In the genomic region with DNA sequence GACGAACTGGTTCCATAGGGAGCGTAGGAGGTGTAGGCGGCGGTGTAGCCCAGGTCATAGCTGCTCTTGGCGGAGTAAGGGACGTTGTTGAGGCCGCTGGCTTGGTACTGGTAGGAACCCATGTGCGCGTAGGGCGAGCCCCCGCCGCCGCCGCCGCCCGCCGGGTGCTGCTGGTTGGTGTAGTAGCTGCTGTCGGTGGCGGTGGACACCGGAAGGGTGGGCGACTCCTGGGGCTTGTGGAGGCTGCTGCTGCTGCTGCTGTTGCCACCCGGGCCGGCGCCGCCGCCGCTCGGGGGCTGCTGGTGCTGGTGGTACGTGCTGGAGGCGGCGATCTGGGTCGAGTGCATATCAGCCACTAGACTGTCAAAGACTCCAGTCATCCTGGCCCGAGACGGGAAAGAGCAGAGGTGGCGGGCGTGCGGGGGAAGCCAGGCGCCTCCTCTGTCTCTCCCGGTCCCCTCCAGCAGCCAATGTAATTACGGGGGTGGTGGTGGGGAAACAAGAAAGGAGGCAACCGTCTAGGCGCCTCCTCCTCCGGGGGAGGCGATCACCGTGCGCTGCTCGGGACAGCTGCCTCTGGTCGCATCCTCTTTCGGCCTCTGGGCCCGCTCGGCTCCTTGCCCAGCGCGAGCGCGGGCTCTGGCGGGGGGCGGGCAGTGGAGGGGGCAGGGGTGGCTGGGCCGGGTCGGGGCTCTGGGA, we compare ENCODE assay signal across 8 cellular contexts. TPM values are rescaled to one million over a fixed set of nuclear protein-coding genes. Genes with fewer than 3 reads are reported as not detected.
DNase-seq lines count a peak whose midpoint lies in the region; ATAC-seq and TF ChIP-seq lines count a peak whose summit lies in the region.

No MANE protein-coding gene starts in this region.

- no peak for DNase-seq in HCT116 (ENCODE audit: low read depth, low spot score)
- DNase-seq in MV-4-11 (lab: John Stamatoyannopoulos, UW) = peak; percentile 73
- DNase-seq in activated CD4-positive, alpha-beta memory T cell treated with anti-CD3 and anti-CD28 coated beads for 36 hours = no peak
- DNase-seq in fibroblast of villous mesenchyme (ENCODE audit: low read depth) = peak; percentile 43
- DNase-seq in trophoblast cell = peak; percentile 74 to 75
- DNase-seq in midbrain (lab: John Stamatoyannopoulos, UW) = no peak

- peaks cover 50% of the 10 kb centered on the region for H3K4me1 Mint-ChIP-seq in activated CD4-positive, alpha-beta memory T cell treated with anti-CD3 and anti-CD28 coated beads for 36 hours (ENCODE audit: low read depth)

- no peaks in the 10 kb centered on the region for H3K9me2 ChIP-seq in HCT116 (ENCODE audit: insufficient read depth)

- H3K9me3 ChIP-seq in ES-I3 (ENCODE audit: control insufficient read depth, insufficient read depth, low read length) (no peaks in the 10 kb centered on the region), HCT116 (ENCODE audit: control insufficient read depth in 1 of 2, insufficient read depth in 1 of 2, low read depth in 1 of 2, low read length in 2 of 2) (no peaks in the 10 kb centered on the region), trophoblast cell (ENCODE audit: insufficient read depth, low read depth, low read length) (no peaks in the 10 kb centered on the region)

- RAD21 ChIA-PET in HCT116 (lab: Charles Lee; ENCODE audit: low non-redundant PET in 1 of 2, low total read pairs in 2 of 2, uncharacterized antibody in 2 of 2, unreplicated experiment in 2 of 2) = interaction anchor here in 1 of 2 experiments (0.6 kb wide), 1 partner anchor 71 kb away, joined by 4 read pairs; no protein-coding TSS in a partner anchor

- H4K20me1 ChIP-seq in HCT116 (ENCODE audit: insufficient read depth) = no peaks in the 10 kb centered on the region

- H3K27ac ChIP-seq in 22Rv1 (peak overlapping the region; percentile 67), HCT116 (ENCODE audit: low read depth, low read length) (peak overlapping the region; percentile 53; the same call in 1 of the 2 replicates), trophoblast cell (ENCODE audit: low read depth, low read length) (peak overlapping the region; percentile 94)

- H3K4me3 ChIP-seq in HCT116 (replicated peaks in 1 of 2; ENCODE audit: low read depth in 1 of 2, low read length in 2 of 2) (peak overlapping the region; percentile 60 to 64), fibroblast of villous mesenchyme (ENCODE audit: low read depth, low read length) (peak overlapping the region; percentile 61), trophoblast cell (ENCODE audit: low read depth, low read length) (peak overlapping the region; percentile 96)

- peak overlapping the region; percentile 71 for H3K4me3 Mint-ChIP-seq in activated CD4-positive, alpha-beta memory T cell treated with anti-CD3 and anti-CD28 coated beads for 36 hours

- peak overlapping the region; percentile 76 for H2AK5ac ChIP-seq in trophoblast cell (ENCODE audit: low read length)

- H3K9me3 Mint-ChIP-seq in activated CD4-positive, alpha-beta memory T cell treated with anti-CD3 and anti-CD28 coated beads for 36 hours = no peaks in the 10 kb centered on the region

- no peak for TF ChIP-seq RAD21 in HCT116 (IDR thresholded peaks at IDR 0.05; ENCODE audit: low read depth)

- H3K36me3 ChIP-seq in ES-I3 (ENCODE audit: insufficient read depth, low read length) (no peaks in the 10 kb centered on the region), HCT116 (ENCODE audit: control insufficient read depth in 1 of 2, insufficient read depth in 2 of 2, low read length in 2 of 2) (no peaks in the 10 kb centered on the region), trophoblast cell (ENCODE audit: control insufficient read depth in 1 of 2, insufficient read depth in 2 of 2, low read length in 2 of 2) (peaks cover 18% of the 10 kb centered on the region in 2 experiments)

- TF ChIP-seq CTCF in 22Rv1 (IDR thresholded peaks at IDR 0.05) = no peak
- TF ChIP-seq CTCF in HCT116 (IDR thresholded peaks at IDR 0.05 in 2 of 3, conservative IDR thresholded peaks at IDR 0.05 in 1 of 3; ENCODE audit: borderline replicate concordance in 1 of 3, insufficient read depth in 1 of 3, low read depth in 2 of 3, low read length in 2 of 3) = no peak
- TF ChIP-seq CTCF in fibroblast of villous mesenchyme (IDR thresholded peaks at IDR 0.05; ENCODE audit: insufficient read depth, low read depth, low read length) = no peak

- peak; percentile 56 for ATAC-seq in HCT116

- H3K27ac Mint-ChIP-seq in activated CD4-positive, alpha-beta memory T cell treated with anti-CD3 and anti-CD28 coated beads for 36 hours = no peak overlapping the region

- H3K9ac ChIP-seq in ES-I3 (ENCODE audit: low read depth, low read length) = peak overlapping the region; percentile 55; the same call in 1 of the 2 replicates
- peak overlapping the region; percentile 63 for H3K9ac ChIP-seq in HCT116 (ENCODE audit: low read length)
- H3K9ac ChIP-seq in trophoblast cell (ENCODE audit: low read length) = peak overlapping the region; percentile 99

- intact Hi-C loops in HCT116 (cut with micrococcal nuclease) = loop anchor here (2.0 to 5.0 kb wide), 2 partner anchors 94 to 360 kb away; no protein-coding TSS in a partner anchor
- intact Hi-C loops in activated CD4-positive, alpha-beta memory T cell treated with anti-CD3 and anti-CD28 coated beads for 36 hours (cut with micrococcal nuclease) = loop anchor here (1.0 to 5.0 kb wide), 6 partner anchors 8 to 455 kb away; a partner anchor contains a TSS

- CTCF ChIA-PET in HCT116 (lab: Charles Lee) = interaction anchor here (0.6 to 2.0 kb wide), 12 partner anchors 8 to 528 kb away, joined by 3 to 8 read pairs (median 4); no protein-coding TSS in a partner anchor
- CTCF ChIA-PET in activated CD4-positive, alpha-beta memory T cell treated with anti-CD3 and anti-CD28 coated beads for 36 hours (lab: Charles Lee) = interaction anchor here (0.8 to 6.8 kb wide), 10 partner anchors 10 to 503 kb away, joined by 3 to 116 read pairs (median 3); a partner anchor contains a TSS

- H3K79me1 ChIP-seq in trophoblast cell (ENCODE audit: low read length) = peaks cover 43% of the 10 kb centered on the region

- peaks cover 10% of the 10 kb centered on the region; the same call in 1 of the 2 replicates for H3K4me1 ChIP-seq in ES-I3 (ENCODE audit: insufficient read depth, low read length)
- H3K4me1 ChIP-seq in HCT116 (ENCODE audit: control insufficient read depth in 1 of 2, insufficient read depth in 2 of 2, low read length in 2 of 2) = peaks cover 44 to 60% of the 10 kb centered on the region in 2 experiments
- H3K4me1 ChIP-seq in trophoblast cell (ENCODE audit: control insufficient read depth in 1 of 2, insufficient read depth in 2 of 2, low read length in 2 of 2) = peaks cover 13 to 32% of the 10 kb centered on the region in 2 experiments

- peak overlapping the region; percentile 94 for H3K18ac ChIP-seq in trophoblast cell (ENCODE audit: low read length)

- peak overlapping the region; percentile 81 for H2BK5ac ChIP-seq in trophoblast cell (ENCODE audit: low read depth, low read length, poor library complexity)

- H3K23ac ChIP-seq in trophoblast cell (ENCODE audit: low read length) = no peak overlapping the region

- peaks cover 70% of the 10 kb centered on the region for H3K27me3 Mint-ChIP-seq in activated CD4-positive, alpha-beta memory T cell treated with anti-CD3 and anti-CD28 coated beads for 36 hours

- peak overlapping the region; percentile 98 for H3K4ac ChIP-seq in trophoblast cell (ENCODE audit: low read depth, low read length)

- H2BK120ac ChIP-seq in trophoblast cell (ENCODE audit: insufficient read depth, low read length, poor library complexity) = peak overlapping the region; percentile 80

- POLR2A ChIA-PET in HCT116 (lab: Charles Lee) = interaction anchor here (0.9 to 1.0 kb wide), 5 partner anchors 8 to 289 kb away, joined by 3 read pairs; a partner anchor contains a TSS
- POLR2A ChIA-PET in activated CD4-positive, alpha-beta memory T cell treated with anti-CD3 and anti-CD28 coated beads for 36 hours (lab: Charles Lee) = interaction anchor here (1.2 to 2.0 kb wide), 3 partner anchors 9 to 15 kb away, joined by 3 to 8 read pairs (median 3); no protein-coding TSS in a partner anchor

- H3K4me2 ChIP-seq in HCT116 (ENCODE audit: low read length) (peak overlapping the region; percentile 86), trophoblast cell (ENCODE audit: low read length) (peak overlapping the region; percentile 87)

- H4K8ac ChIP-seq in trophoblast cell (ENCODE audit: low read depth, low read length) = peak overlapping the region; percentile 61

- H2AFZ ChIP-seq in HCT116 (ENCODE audit: low read depth, low read length, poor library complexity, severe bottlenecking) (no peak overlapping the region), trophoblast cell (ENCODE audit: insufficient read depth, low read length, poor library complexity) (peak overlapping the region; percentile 48)

- no CpG with 5 or more reads among the region's 59 CpGs for WGBS in trophoblast cell (ENCODE audit: extremely low coverage, insufficient coverage, insufficient read length)

- peak overlapping the region; percentile 91 for H3K14ac ChIP-seq in trophoblast cell (ENCODE audit: low read length)

- no peak for TF ChIP-seq POLR2A in HCT116 (IDR thresholded peaks at IDR 0.05; ENCODE audit: borderline replicate concordance, extremely low read depth, insufficient read depth, insufficient read length)

- no TSS peak for BruUV-seq in HCT116 (replicated peaks; lab: Mats Ljungman, UMichigan)

- peak overlapping the region; percentile 41 for H2BK12ac ChIP-seq in trophoblast cell (ENCODE audit: low read length)

- peak overlapping the region; percentile 87 for H4K91ac ChIP-seq in trophoblast cell (ENCODE audit: low read depth, low read length)

- H3K27me3 ChIP-seq in HCT116 (ENCODE audit: insufficient read depth, low read length) (no peaks in the 10 kb centered on the region), trophoblast cell (ENCODE audit: insufficient read depth, low read length) (peaks cover under 1% of the 10 kb centered on the region)

- H4K12ac ChIP-seq in trophoblast cell (ENCODE audit: low read depth, low read length) = peak overlapping the region; percentile 39

- no peaks in the 10 kb centered on the region for H3K79me2 ChIP-seq in HCT116 (ENCODE audit: insufficient read depth, low read length)
- peaks cover 30% of the 10 kb centered on the region for H3K79me2 ChIP-seq in trophoblast cell (ENCODE audit: control insufficient read depth, insufficient read depth, low read length, poor library complexity)

- no peaks in the 10 kb centered on the region for H3K36me3 Mint-ChIP-seq in activated CD4-positive, alpha-beta memory T cell treated with anti-CD3 and anti-CD28 coated beads for 36 hours

TF ChIP-seq in HCT116, 20 proteins besides CTCF, POLR2A, EP300 and RAD21 (continues in another document):
- TF ChIP-seq SRF (IDR thresholded peaks at IDR 0.05; ENCODE audit: low read depth) (no peak), JUND (IDR thresholded peaks at IDR 0.05) (no peak)

RNA-seq across cellular contexts. Expression of a gene that starts 0.4 kb away (rescaled TPM):
- total RNA-seq in HCT116 (2021; ENCODE audit: unreplicated experiment) (3.7 TPM), fibroblast of villous mesenchyme (under 0.01 TPM in 2 replicates)
- 0.61 and 0.94 TPM in 2 replicates for polyA plus RNA-seq in HCT116 (2012)
- not detected for total RNA-seq in activated CD4-positive, alpha-beta memory T cell treated with anti-CD3 and anti-CD28 coated beads for 36 hours
- 25.2 and 26.9 TPM in 2 replicates for polyA plus RNA-seq in trophoblast cell (2013)

RNA-seq across cellular contexts. Expression of a gene that starts 17.0 kb away (rescaled TPM):
- total RNA-seq in HCT116 (2021; ENCODE audit: unreplicated experiment) (2.0 TPM), fibroblast of villous mesenchyme (not detected in 2 replicates)
- polyA plus RNA-seq in HCT116 (2012) = 0.26 and 0.70 TPM in 2 replicates
- not detected for total RNA-seq in activated CD4-positive, alpha-beta memory T cell treated with anti-CD3 and anti-CD28 coated beads for 36 hours
- 14.1 and 14.7 TPM in 2 replicates for polyA plus RNA-seq in trophoblast cell (2013)

Comparison
In these comparisons a context has a peak if more than half of its experiments do, and no peak if none do; other contexts are left out.
1. DNase-seq: peak in MV-4-11 (single experiment), fibroblast of villous mesenchyme (single experiment) and trophoblast cell (2 of 2); none in HCT116 (single experiment), activated CD4-positive, alpha-beta memory T cell treated with anti-CD3 and anti-CD28 coated beads for 36 hours (single experiment) and midbrain (single experiment).
2. Peak in every context shown above with its lines, with median percentiles within 50 percentile points of each other: H3K27ac ChIP-seq, H3K9ac ChIP-seq and H3K4me3 ChIP-seq.